Comparison of ENCODE assay signal across 23 cellular contexts in genomic region chr14:93905623-93906022, GRCh38. TPM values are rescaled to one million over a fixed set of nuclear protein-coding genes. Genes with fewer than 3 reads are reported as not detected.
"Had no signal": no experiment of that assay in that cellular context is flagged by ENCODE, and none has a peak within 500 bp of the region (broad histone marks: within the 10 kb centered on the region; RNA-seq: fewer than 3 reads in every experiment).

No MANE protein-coding gene starts in this region.

- H3K4me3 Mint-ChIP-seq: activated naive CD8-positive, alpha-beta T cell treated with anti-CD3 and anti-CD28 coated beads, Interleukin-2, amount 10 ng/mL, durations not matched to agents 7 days and 5 days; brain; central memory CD8-positive, alpha-beta T cell; naive thymus-derived CD4-positive, alpha-beta T cell had no signal

- H3K27me3 ChIP-seq: foreskin keratinocyte, vagina had no signal

- ATAC-seq: activated CD4-positive, CD25-positive, alpha-beta regulatory T cell treated with anti-CD3 and anti-CD28 coated beads, Interleukin-2, amount 50 U/mL, for 24 hours; left colon; naive thymus-derived CD4-positive, alpha-beta T cell had no signal

- H3K4me1 ChIP-seq: foreskin keratinocyte, lower lobe of right lung, tibial nerve, vagina had no signal

- H3K36me3 ChIP-seq: lower lobe of right lung, tibial nerve, vagina had no signal

- H3K4me1 Mint-ChIP-seq: activated naive CD8-positive, alpha-beta T cell treated with anti-CD3 and anti-CD28 coated beads, Interleukin-2, amount 10 ng/mL, durations not matched to agents 7 days and 5 days; central memory CD8-positive, alpha-beta T cell had no signal

- H3K27ac ChIP-seq: foreskin keratinocyte, lower lobe of right lung, tibial nerve, vagina had no signal

- DNase-seq: activated CD4-positive, alpha-beta T cell treated with anti-CD3 and anti-CD28 coated beads, Interleukin-2, amount 50 U/mL, for 1 hour; activated CD8-positive, alpha-beta memory T cell treated with anti-CD3 and anti-CD28 coated beads for 24 hours; activated naive CD4-positive, alpha-beta T cell; activated naive CD8-positive, alpha-beta T cell treated with anti-CD3 and anti-CD28 coated beads, Interleukin-2, amount 10 ng/mL, durations not matched to agents 7 days and 5 days; cortex of kidney; effector CD8-positive, alpha-beta T cell; foreskin keratinocyte; left colon; lower lobe of right lung; naive thymus-derived CD4-positive, alpha-beta T cell; nucleus accumbens; retina; stimulated activated CD4-positive, alpha-beta T cell treated with anti-CD3 and anti-CD28 coated beads, Interleukin-4, amount 100 ng/mL, for 24 hours; stimulated activated naive CD4-positive, alpha-beta T cell; substantia nigra; T-helper 9 cell had no signal

- H3K27ac Mint-ChIP-seq: activated naive CD8-positive, alpha-beta T cell treated with anti-CD3 and anti-CD28 coated beads, Interleukin-2, amount 10 ng/mL, durations not matched to agents 7 days and 5 days; naive thymus-derived CD4-positive, alpha-beta T cell had no signal

- H3K9me3 ChIP-seq: lower lobe of right lung, tibial nerve, vagina had no signal

- H3K36me3 Mint-ChIP-seq: activated naive CD8-positive, alpha-beta T cell treated with anti-CD3 and anti-CD28 coated beads, Interleukin-2, amount 10 ng/mL, durations not matched to agents 7 days and 5 days; brain had no signal

- H3K9me3 Mint-ChIP-seq: activated naive CD8-positive, alpha-beta T cell treated with anti-CD3 and anti-CD28 coated beads, Interleukin-2, amount 10 ng/mL, durations not matched to agents 7 days and 5 days; central memory CD8-positive, alpha-beta T cell had no signal

- H3K4me3 ChIP-seq: lower lobe of right lung, tibial nerve, vagina had no signal

RNA-seq across cellular contexts. Expression of gene FAM181A, which starts 21.5 kb away (rescaled TPM):
- total RNA-seq: activated naive CD8-positive, alpha-beta T cell treated with anti-CD3 and anti-CD28 coated beads, Interleukin-2, amount 10 ng/mL, durations not matched to agents 7 days and 5 days; foreskin keratinocyte; left colon; mononuclear cell; naive thymus-derived CD4-positive, alpha-beta T cell; skeletal muscle tissue; tibial nerve; vagina had no signal
